In the genomic region with DNA sequence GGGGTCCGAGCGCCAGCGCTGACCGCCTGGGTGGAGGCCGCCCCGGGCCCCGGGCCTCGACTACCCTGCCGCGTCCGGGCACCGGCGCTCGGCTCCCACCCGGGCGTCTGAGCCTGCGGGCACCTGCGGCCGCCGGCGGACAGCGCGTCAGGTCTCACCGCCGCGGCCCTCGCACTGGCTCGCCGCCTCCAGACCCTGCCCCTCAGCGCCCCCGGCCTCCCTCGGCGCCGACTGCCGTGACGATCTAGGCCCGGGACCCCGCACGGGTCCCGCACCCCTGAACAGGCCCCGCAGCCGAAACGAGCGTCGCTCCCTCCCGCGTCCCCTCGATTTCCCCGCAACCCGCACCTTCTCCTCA, we compare ENCODE assay signal across 1 cellular context.
TF ChIP-seq lines count a peak whose summit lies in the region.

No MANE protein-coding gene starts in this region.

TF ChIP-seq in K562, 482 proteins besides CTCF, POLR2A, EP300 and RAD21 (continued from another document):
- no peak for TF ChIP-seq TBP (optimal IDR thresholded peaks at IDR 0.05; ENCODE audit: low read depth, low read length)
- TF ChIP-seq, protein P1, sequence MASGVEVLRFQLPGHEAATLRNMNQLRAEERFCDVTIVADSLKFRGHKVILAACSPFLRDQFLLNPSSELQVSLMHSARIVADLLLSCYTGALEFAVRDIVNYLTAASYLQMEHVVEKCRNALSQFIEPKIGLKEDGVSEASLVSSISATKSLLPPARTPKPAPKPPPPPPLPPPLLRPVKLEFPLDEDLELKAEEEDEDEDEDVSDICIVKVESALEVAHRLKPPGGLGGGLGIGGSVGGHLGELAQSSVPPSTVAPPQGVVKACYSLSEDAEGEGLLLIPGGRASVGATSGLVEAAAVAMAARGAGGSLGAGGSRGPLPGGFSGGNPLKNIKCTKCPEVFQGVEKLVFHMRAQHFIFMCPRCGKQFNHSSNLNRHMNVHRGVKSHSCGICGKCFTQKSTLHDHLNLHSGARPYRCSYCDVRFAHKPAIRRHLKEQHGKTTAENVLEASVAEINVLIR (CRISPR knock-in tag; IDR thresholded peaks at IDR 0.05) = no peak
- TF ChIP-seq PTRF (tag; IDR thresholded peaks at IDR 0.05) = no peak
- no peak for TF ChIP-seq CSDE1 (IDR thresholded peaks at IDR 0.05)
- no peak for TF ChIP-seq MYNN (IDR thresholded peaks at IDR 0.05)
- TF ChIP-seq MYNN (CRISPR knock-in tag; IDR thresholded peaks at IDR 0.05) = no peak
- TF ChIP-seq NR2C1 (IDR thresholded peaks at IDR 0.05) = no peak
- TF ChIP-seq NR2C1 (tag; IDR thresholded peaks at IDR 0.05) = no peak
- no peak for TF ChIP-seq PHB (CRISPR knock-in tag; IDR thresholded peaks at IDR 0.05)
- no peak for TF ChIP-seq KAT8 (IDR thresholded peaks at IDR 0.05; ENCODE audit: low read depth)
- TF ChIP-seq NONO (IDR thresholded peaks at IDR 0.05; ENCODE audit: low read depth in 2 of 2, low read length in 1 of 2) = 0 out of 4 replicates have a peak, but pooled peaks of 1 of the 2 experiments have one; percentile 58
- TF ChIP-seq ZNF239 (CRISPR knock-in tag; IDR thresholded peaks at IDR 0.05) = no peak
- TF ChIP-seq ZBTB2 (IDR thresholded peaks at IDR 0.05) = no peak
- TF ChIP-seq, protein P2, sequence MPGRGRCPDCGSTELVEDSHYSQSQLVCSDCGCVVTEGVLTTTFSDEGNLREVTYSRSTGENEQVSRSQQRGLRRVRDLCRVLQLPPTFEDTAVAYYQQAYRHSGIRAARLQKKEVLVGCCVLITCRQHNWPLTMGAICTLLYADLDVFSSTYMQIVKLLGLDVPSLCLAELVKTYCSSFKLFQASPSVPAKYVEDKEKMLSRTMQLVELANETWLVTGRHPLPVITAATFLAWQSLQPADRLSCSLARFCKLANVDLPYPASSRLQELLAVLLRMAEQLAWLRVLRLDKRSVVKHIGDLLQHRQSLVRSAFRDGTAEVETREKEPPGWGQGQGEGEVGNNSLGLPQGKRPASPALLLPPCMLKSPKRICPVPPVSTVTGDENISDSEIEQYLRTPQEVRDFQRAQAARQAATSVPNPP (IDR thresholded peaks at IDR 0.05; ENCODE audit: borderline replicate concordance, insufficient read depth, insufficient read length) = no peak
- TF ChIP-seq ADNP (tag; IDR thresholded peaks at IDR 0.05) = no peak; the same call in 1 of the 2 replicates
- no peak for TF ChIP-seq CHD7 (IDR thresholded peaks at IDR 0.05; ENCODE audit: low read depth, low read length)
- no peak for TF ChIP-seq TAL1 (IDR thresholded peaks at IDR 0.05)
- TF ChIP-seq STAT5B (CRISPR knock-in tag; IDR thresholded peaks at IDR 0.05) = no peak
- TF ChIP-seq ETS2 (tag; IDR thresholded peaks at IDR 0.05; ENCODE audit: borderline replicate concordance, poor library complexity, severe bottlenecking) = no peak
- no peak for TF ChIP-seq POLR3G (IDR thresholded peaks at IDR 0.05; ENCODE audit: extremely low read depth, insufficient read length, insufficient replicate concordance)
- TF ChIP-seq SRSF1 (IDR thresholded peaks at IDR 0.05; ENCODE audit: low read depth, low read length) = no peak
- TF ChIP-seq PHF8 (IDR thresholded peaks at IDR 0.05; ENCODE audit: borderline replicate concordance, low read length) = no peak
- no peak for TF ChIP-seq RFX5 (IDR thresholded peaks at IDR 0.05; ENCODE audit: low read depth, low read length)
- TF ChIP-seq ZC3H11A (IDR thresholded peaks at IDR 0.05; ENCODE audit: low read depth, low read length) = no peak
- TF ChIP-seq TAF7 (tag; IDR thresholded peaks at IDR 0.05) = peak; percentile 27; the same call in 1 of the 2 replicates
- no peak for TF ChIP-seq FOSL1 (tag; conservative IDR thresholded peaks at IDR 0.05)
- TF ChIP-seq RBM39 (optimal IDR thresholded peaks at IDR 0.05; ENCODE audit: low read depth, low read length) = no peak
- TF ChIP-seq ZNF175 (CRISPR knock-in tag; IDR thresholded peaks at IDR 0.05; ENCODE audit: low read depth) = no peak
- peak; percentile 39 for TF ChIP-seq BRD9 (IDR thresholded peaks at IDR 0.05; ENCODE audit: low read depth, partially characterized antibody)
- TF ChIP-seq ZNF780A (CRISPR knock-in tag; IDR thresholded peaks at IDR 0.05) = no peak
- TF ChIP-seq CBFB (CRISPR knock-in tag; IDR thresholded peaks at IDR 0.05) = no peak
- TF ChIP-seq DEAF1 (CRISPR knock-in tag; IDR thresholded peaks at IDR 0.05) = no peak
- no peak for TF ChIP-seq ARHGAP35 (IDR thresholded peaks at IDR 0.05; ENCODE audit: partially characterized antibody)
- TF ChIP-seq SREBF2 (CRISPR knock-in tag; IDR thresholded peaks at IDR 0.05) = no peak
- TF ChIP-seq, protein P3, sequence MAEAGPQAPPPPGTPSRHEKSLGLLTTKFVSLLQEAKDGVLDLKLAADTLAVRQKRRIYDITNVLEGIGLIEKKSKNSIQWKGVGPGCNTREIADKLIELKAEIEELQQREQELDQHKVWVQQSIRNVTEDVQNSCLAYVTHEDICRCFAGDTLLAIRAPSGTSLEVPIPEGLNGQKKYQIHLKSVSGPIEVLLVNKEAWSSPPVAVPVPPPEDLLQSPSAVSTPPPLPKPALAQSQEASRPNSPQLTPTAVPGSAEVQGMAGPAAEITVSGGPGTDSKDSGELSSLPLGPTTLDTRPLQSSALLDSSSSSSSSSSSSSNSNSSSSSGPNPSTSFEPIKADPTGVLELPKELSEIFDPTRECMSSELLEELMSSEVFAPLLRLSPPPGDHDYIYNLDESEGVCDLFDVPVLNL (CRISPR knock-in tag; IDR thresholded peaks at IDR 0.05; ENCODE audit: low read depth) = no peak
- no peak for TF ChIP-seq NFATC3 (IDR thresholded peaks at IDR 0.05)
- no peak for TF ChIP-seq PTTG1 (tag; IDR thresholded peaks at IDR 0.05; ENCODE audit: low read depth)
